1 cellular context compared by ENCODE assay signal in genomic region chr4:55363618-55364420, GRCh38.
TF ChIP-seq lines count a peak whose summit lies in the region.

No MANE protein-coding gene starts in this region.

TF ChIP-seq in H1, 55 proteins besides CTCF, POLR2A, EP300 and RAD21 (continued from another document):
- TF ChIP-seq ASH2L (IDR thresholded peaks at IDR 0.05; ENCODE audit: low read length) (no peak), SP1 (IDR thresholded peaks at IDR 0.05; ENCODE audit: low read depth, low read length) (no peak), MAX (IDR thresholded peaks at IDR 0.05) (no peak), KDM1A (IDR thresholded peaks at IDR 0.05; ENCODE audit: borderline replicate concordance, low read length) (no peak), EGR1 (IDR thresholded peaks at IDR 0.05; ENCODE audit: borderline replicate concordance, low read depth, low read length) (no peak)
